In genomic region chrX:95662200-95662599, GRCh38 we compare ENCODE assay signal across 21 cellular contexts.
A peak's percentile ranks its signal among the peaks of the same experiment; 100 is the strongest.
DNase-seq lines count a peak whose midpoint lies in the region; FAIRE-seq and TF ChIP-seq lines count a peak whose summit lies in the region.
"Had no signal": no experiment of that assay in that cellular context is flagged by ENCODE, and none has a peak within 500 bp of the region (broad histone marks: within the 10 kb centered on the region; RNA-seq: fewer than 3 reads in every experiment).

No MANE protein-coding gene starts in this region.

- H3K9me3 ChIP-seq in MM.1S (replicated peaks; ENCODE audit: insufficient read depth, low read length) (no peaks in the 10 kb centered on the region), Karpas-422 (ENCODE audit: low read length) (peaks cover 15% of the 10 kb centered on the region)
- H3K9me3 ChIP-seq: SK-N-SH had no signal

- H3K4me1 Mint-ChIP-seq in T-helper 2 cell treated with Interferon-gamma antibody and Interleukin-4, amounts not matched to agents 5 μg/mL and 100 μg/mL, for 36 hours (ENCODE audit: low read depth): no peaks in the 10 kb centered on the region
- H3K4me1 Mint-ChIP-seq: CD8-positive, alpha-beta memory T cell had no signal

- H3K9ac ChIP-seq in MM.1S (ENCODE audit: low read length): peak overlapping the region; percentile 8; the same call in 1 of the 2 replicates
- H3K9ac ChIP-seq in Karpas-422 (ENCODE audit: low read length): no peak overlapping the region
- H3K9ac ChIP-seq: BLaER1 treated with 17β-estradiol and CSF1 and Interleukin-3, amounts not matched to agents 10 nM and 100 nM; SK-N-SH had no signal

- H3K27ac Mint-ChIP-seq in T-helper 2 cell treated with Interferon-gamma antibody and Interleukin-4, amounts not matched to agents 5 μg/mL and 100 μg/mL, for 36 hours: no peak overlapping the region
- H3K27ac Mint-ChIP-seq: CD8-positive, alpha-beta memory T cell; T-helper 1 cell treated with Interleukin-12 subunit alpha and Interleukin-12 subunit beta and Interleukin-4 antibody, amounts not matched to agents 30 μg/mL and 1 μg/mL, for 36 hours had no signal

- H3K9me3 Mint-ChIP-seq in T-helper 2 cell treated with Interferon-gamma antibody and Interleukin-4, amounts not matched to agents 5 μg/mL and 100 μg/mL, for 36 hours: peaks cover 11% of the 10 kb centered on the region

- peak overlapping the region; percentile 59; the same call in 1 of the 2 replicates for H3K27ac ChIP-seq in MM.1S (ENCODE audit: low read length)
- no peak overlapping the region for H3K27ac ChIP-seq in Karpas-422 (ENCODE audit: low read length)
- H3K27ac ChIP-seq: HL-60 had no signal

- TF ChIP-seq CTCF in GM20000 (IDR thresholded peaks at IDR 0.05; ENCODE audit: extremely low read depth, missing control alignments) (no peak), MM.1S (IDR thresholded peaks at IDR 0.05; ENCODE audit: low read length) (no peak)

- H3K36me3 ChIP-seq in MM.1S (replicated peaks; ENCODE audit: insufficient read depth, low read length) (no peaks in the 10 kb centered on the region), Karpas-422 (ENCODE audit: insufficient read depth, low read length) (no peaks in the 10 kb centered on the region)
- H3K36me3 ChIP-seq: BLaER1 treated with 17β-estradiol and CSF1 and Interleukin-3, amounts not matched to agents 10 nM and 100 nM had no signal

- H3K27me3 Mint-ChIP-seq in T-helper 2 cell treated with Interferon-gamma antibody and Interleukin-4, amounts not matched to agents 5 μg/mL and 100 μg/mL, for 36 hours (ENCODE audit: low read depth): no peaks in the 10 kb centered on the region
- H3K27me3 Mint-ChIP-seq: CD8-positive, alpha-beta memory T cell had no signal

- no peaks in the 10 kb centered on the region for H3K36me3 Mint-ChIP-seq in T-helper 2 cell treated with Interferon-gamma antibody and Interleukin-4, amounts not matched to agents 5 μg/mL and 100 μg/mL, for 36 hours (ENCODE audit: low read depth)
- H3K36me3 Mint-ChIP-seq: CD8-positive, alpha-beta memory T cell had no signal

- H3K79me2 ChIP-seq in MM.1S (ENCODE audit: low read length) (no peaks in the 10 kb centered on the region), Karpas-422 (ENCODE audit: low read length) (no peaks in the 10 kb centered on the region)

- H3K9me2 ChIP-seq in MM.1S (replicated peaks; ENCODE audit: insufficient read depth, low read length) (no peaks in the 10 kb centered on the region), Karpas-422 (replicated peaks; ENCODE audit: insufficient read depth, low read length) (no peaks in the 10 kb centered on the region)
- H3K9me2 ChIP-seq: SK-N-SH had no signal

- H3K4me2 ChIP-seq in MM.1S (ENCODE audit: low read depth, low read length): peak overlapping the region; percentile 49; the same call in 1 of the 2 replicates
- H3K4me2 ChIP-seq in Karpas-422 (ENCODE audit: low read depth, low read length, poor library complexity, severe bottlenecking): no peak overlapping the region
- H3K4me2 ChIP-seq: SK-N-SH had no signal

- DNase-seq in GM18507 (ENCODE audit: extremely low spot score, insufficient read length, low read depth): no peak
- peak; percentile 1 for DNase-seq in GM20000 (ENCODE audit: low spot score)
- peak; percentile 69 for DNase-seq in MM.1S
- no peak for DNase-seq in T-helper 2 cell treated with Interferon-gamma antibody and Interleukin-4, amounts not matched to agents 5 μg/mL and 100 μg/mL, for 36 hours (ENCODE audit: low spot score)
- DNase-seq in Karpas-422: no peak
- DNase-seq in SKM-1 treated with dmso at 0.1 percent for 144 hours (lab: John Stamatoyannopoulos, UW; ENCODE audit: unreplicated experiment): no peak
- DNase-seq: CD8-positive, alpha-beta memory T cell; GF-D8; H7; NCI-H1436; NCI-H2029; NCI-H2171; NCI-H510A treated with DMSO at 0.1 percent for 48 hours; Right ventricle myocardium superior; SK-N-SH had no signal

- H3F3A ChIP-seq in MM.1S (ENCODE audit: insufficient read depth, low read length): peaks cover 16% of the 10 kb centered on the region; the same call in 1 of the 2 replicates

- H3K27me3 ChIP-seq in MM.1S (replicated peaks; ENCODE audit: insufficient read depth, low read length): no peaks in the 10 kb centered on the region
- H3K27me3 ChIP-seq in Karpas-422 (ENCODE audit: low read length): no peaks in the 10 kb centered on the region

- H3K4me3 Mint-ChIP-seq in T-helper 2 cell treated with Interferon-gamma antibody and Interleukin-4, amounts not matched to agents 5 μg/mL and 100 μg/mL, for 36 hours: no peak overlapping the region
- H3K4me3 Mint-ChIP-seq: CD8-positive, alpha-beta memory T cell; T-helper 1 cell treated with Interleukin-12 subunit alpha and Interleukin-12 subunit beta and Interleukin-4 antibody, amounts not matched to agents 30 μg/mL and 1 μg/mL, for 36 hours had no signal

- FAIRE-seq in GM18507 (lab: Jason Lieb, UNC) (peak; percentile 68), colon (lab: Jason Lieb, UNC) (peak; percentile 58)
- FAIRE-seq: A204.1, RCC 7860 had no signal

- no peaks in the 10 kb centered on the region for H4K20me1 ChIP-seq in MM.1S (ENCODE audit: insufficient read depth, low read length)
- H4K20me1 ChIP-seq in Karpas-422 (ENCODE audit: insufficient read depth, low read depth, low read length): no peaks in the 10 kb centered on the region

- H3K4me3 ChIP-seq in MM.1S (ENCODE audit: low read length) (no peak overlapping the region; the same call in 1 of the 2 replicates), Karpas-422 (ENCODE audit: low read length) (no peak overlapping the region)
- H3K4me3 ChIP-seq: BLaER1 treated with 17β-estradiol and CSF1 and Interleukin-3, amounts not matched to agents 10 nM and 100 nM had no signal

- H2AFZ ChIP-seq in MM.1S (ENCODE audit: low read length): 0 out of 2 replicates have a peak overlapping the region, but pooled peaks have one; percentile 34
- no peak overlapping the region for H2AFZ ChIP-seq in Karpas-422 (ENCODE audit: low read length)

- H3K4me1 ChIP-seq in MM.1S (ENCODE audit: low read length) (peaks cover 41% of the 10 kb centered on the region), Karpas-422 (ENCODE audit: low read length) (no peaks in the 10 kb centered on the region)

Comparison
In these comparisons a context has a peak if more than half of its experiments do, and no peak if none do; other contexts are left out.
1. DNase-seq: peak in GM20000 (single experiment) and MM.1S (single experiment); none in GM18507 (single experiment), T-helper 2 cell treated with Interferon-gamma antibody and Interleukin-4, amounts not matched to agents 5 μg/mL and 100 μg/mL, for 36 hours (single experiment), Karpas-422 (single experiment) and SKM-1 treated with dmso at 0.1 percent for 144 hours (single experiment).